In the genomic region with DNA sequence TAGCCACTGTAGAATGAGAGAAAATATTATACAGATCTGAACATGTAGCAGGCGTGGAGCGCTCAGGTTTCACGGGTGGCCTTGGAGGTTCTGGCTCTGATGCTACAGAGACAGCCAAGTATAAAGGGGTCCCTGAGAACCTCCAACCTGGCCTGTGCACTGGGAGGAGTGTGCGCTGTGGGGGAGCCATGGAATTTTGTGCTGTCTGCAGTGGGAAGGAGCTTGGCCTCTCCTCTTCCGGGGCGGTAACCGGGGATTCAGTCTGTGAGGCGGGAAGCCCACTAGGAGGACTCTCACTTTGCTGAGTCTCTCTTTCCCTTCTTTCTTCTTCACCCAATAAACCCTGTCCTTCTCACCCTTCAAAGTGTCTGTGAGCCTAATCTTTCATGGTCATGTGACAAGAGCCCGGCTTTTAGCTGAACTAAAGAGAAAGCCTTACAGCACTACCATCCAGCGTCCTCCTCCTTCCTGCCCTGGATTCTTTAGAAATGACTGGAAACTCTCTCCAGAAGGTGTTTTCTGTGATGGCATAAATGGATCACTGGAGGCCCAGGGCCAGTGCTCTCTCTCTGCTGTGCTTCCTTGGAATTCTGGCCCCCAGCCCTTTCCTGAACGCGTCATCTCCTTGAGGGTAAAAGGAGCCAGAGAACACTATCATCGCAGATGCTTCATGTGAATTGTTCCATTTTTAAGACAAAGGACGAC, we compare ENCODE assay signal across 15 cellular contexts.
DNase-seq lines count a peak whose midpoint lies in the region; ATAC-seq and TF ChIP-seq lines count a peak whose summit lies in the region.
"Had no signal": no experiment of that assay in that cellular context is flagged by ENCODE, and none has a peak within 500 bp of the region (broad histone marks: within the 10 kb centered on the region; RNA-seq: fewer than 3 reads in every experiment).

No MANE protein-coding gene starts in this region.

- H3K27ac Mint-ChIP-seq in GM23338 (no peak overlapping the region), neural progenitor cell (no peak overlapping the region)
- H3K27ac Mint-ChIP-seq in activated CD4-positive, alpha-beta memory T cell treated with anti-CD3 and anti-CD28 coated beads, Interleukin-2, amount 10 ng/mL, durations not matched to agents 7 days and 5 days = no peak overlapping the region
- H3K27ac Mint-ChIP-seq: nephron had no signal

- H3K27me3 ChIP-seq in GM23338 (ENCODE audit: insufficient read depth) (no peaks in the 10 kb centered on the region), neural progenitor cell (no peaks in the 10 kb centered on the region)
- H3K27me3 ChIP-seq: right lobe of liver had no signal

- ATAC-seq in GM23338 (peak; percentile 68), GM21367 (IDR thresholded peaks at IDR 0.05; ENCODE audit: unreplicated experiment) (no peak)
- ATAC-seq: stimulated activated naive CD8-positive, alpha-beta T cell treated with anti-CD3 and anti-CD28 coated beads, Interleukin-15, Interleukin-2, amounts not matched to agents 100 U/mL and 50 U/mL, for 24 hours had no signal

- CTCF ChIA-PET in activated CD4-positive, alpha-beta memory T cell treated with anti-CD3 and anti-CD28 coated beads, Interleukin-2, amount 10 ng/mL, durations not matched to agents 7 days and 5 days (lab: Charles Lee) = no interaction called here

- TF ChIP-seq CTCF in GM23338 (conservative IDR thresholded peaks at IDR 0.05; ENCODE audit: low read depth in 2 of 2) (no peak), fibroblast of the aortic adventitia (IDR thresholded peaks at IDR 0.05; ENCODE audit: insufficient read depth, low read length) (no peak), neural progenitor cell (IDR thresholded peaks at IDR 0.05) (no peak)

- no peaks in the 10 kb centered on the region for H3K36me3 ChIP-seq in GM23338 (ENCODE audit: insufficient read depth)
- H3K36me3 ChIP-seq in neural progenitor cell = no peaks in the 10 kb centered on the region
- H3K36me3 ChIP-seq: right lobe of liver had no signal

- in situ Hi-C loops in KBM-7 (cut with MboI; ENCODE audit: low pct_unique_long_range_greater_than_20kb, low sequenced_read_pairs) = no loop called here

- peak overlapping the region; percentile 67 for H3K4me2 ChIP-seq in GM23338
- H3K4me2 ChIP-seq in neural progenitor cell = no peak overlapping the region

- H3F3A ChIP-seq in GM23338 (replicated peaks; ENCODE audit: low read depth) (no peaks in the 10 kb centered on the region), neural progenitor cell (ENCODE audit: low read depth) (no peaks in the 10 kb centered on the region)

- H3K27me3 Mint-ChIP-seq in GM23338 (ENCODE audit: insufficient read depth, low read depth, poor library complexity) (peaks cover 1% of the 10 kb centered on the region), neural progenitor cell (ENCODE audit: insufficient read depth, low read depth) (peaks cover 2% of the 10 kb centered on the region)
- no peaks in the 10 kb centered on the region for H3K27me3 Mint-ChIP-seq in activated CD4-positive, alpha-beta memory T cell treated with anti-CD3 and anti-CD28 coated beads, Interleukin-2, amount 10 ng/mL, durations not matched to agents 7 days and 5 days

- H3K9me3 Mint-ChIP-seq in GM23338 = peaks cover 5% of the 10 kb centered on the region; the same call in 2 of the 3 replicates
- peaks cover 5% of the 10 kb centered on the region for H3K9me3 Mint-ChIP-seq in neural progenitor cell
- H3K9me3 Mint-ChIP-seq in activated CD4-positive, alpha-beta memory T cell treated with anti-CD3 and anti-CD28 coated beads, Interleukin-2, amount 10 ng/mL, durations not matched to agents 7 days and 5 days = peaks cover 3% of the 10 kb centered on the region

- POLR2A ChIA-PET in activated CD4-positive, alpha-beta memory T cell treated with anti-CD3 and anti-CD28 coated beads, Interleukin-2, amount 10 ng/mL, durations not matched to agents 7 days and 5 days (lab: Charles Lee) = no interaction called here

- H3K4me3 ChIP-seq in GM23338 (peak overlapping the region; percentile 38; the same call in 1 of the 2 replicates), fibroblast of the aortic adventitia (ENCODE audit: low read depth, low read length) (no peak overlapping the region), neural progenitor cell (no peak overlapping the region)
- H3K4me3 ChIP-seq: right lobe of liver had no signal

- peaks cover 7% of the 10 kb centered on the region; the same call in 2 of the 3 replicates for H3K36me3 Mint-ChIP-seq in GM23338 (ENCODE audit: low read depth)
- no peaks in the 10 kb centered on the region for H3K36me3 Mint-ChIP-seq in neural progenitor cell
- peaks cover 17% of the 10 kb centered on the region for H3K36me3 Mint-ChIP-seq in activated CD4-positive, alpha-beta memory T cell treated with anti-CD3 and anti-CD28 coated beads, Interleukin-2, amount 10 ng/mL, durations not matched to agents 7 days and 5 days (ENCODE audit: low read depth)

- H3K9me3 ChIP-seq in neural progenitor cell (ENCODE audit: low read depth) = no peaks in the 10 kb centered on the region
- H3K9me3 ChIP-seq: right lobe of liver had no signal

- H4K20me1 ChIP-seq in GM23338 (replicated peaks; ENCODE audit: insufficient read depth) (no peaks in the 10 kb centered on the region), neural progenitor cell (ENCODE audit: low read depth) (no peaks in the 10 kb centered on the region)

- H3K27ac ChIP-seq in GM23338 (ENCODE audit: low read depth) (no peak overlapping the region), neural progenitor cell (no peak overlapping the region)
- H3K27ac ChIP-seq: right lobe of liver had no signal

- peak overlapping the region; percentile 53; the same call in 1 of the 2 replicates for H2AFZ ChIP-seq in GM23338
- H2AFZ ChIP-seq in neural progenitor cell (replicated peaks) = peak overlapping the region; percentile 42

- H3K4me1 Mint-ChIP-seq in GM23338 (peaks cover 11% of the 10 kb centered on the region), neural progenitor cell (peaks cover 9% of the 10 kb centered on the region)
- H3K4me1 Mint-ChIP-seq in activated CD4-positive, alpha-beta memory T cell treated with anti-CD3 and anti-CD28 coated beads, Interleukin-2, amount 10 ng/mL, durations not matched to agents 7 days and 5 days = no peaks in the 10 kb centered on the region
- H3K4me1 Mint-ChIP-seq: nephron had no signal

- no peak overlapping the region; the same call in 2 of the 3 replicates for H3K4me3 Mint-ChIP-seq in GM23338
- no peak overlapping the region for H3K4me3 Mint-ChIP-seq in neural progenitor cell
- no peak overlapping the region for H3K4me3 Mint-ChIP-seq in activated CD4-positive, alpha-beta memory T cell treated with anti-CD3 and anti-CD28 coated beads, Interleukin-2, amount 10 ng/mL, durations not matched to agents 7 days and 5 days
- H3K4me3 Mint-ChIP-seq: nephron had no signal

- H3K4me1 ChIP-seq in GM23338 (ENCODE audit: insufficient read depth) (peaks cover 8% of the 10 kb centered on the region), neural progenitor cell (no peaks in the 10 kb centered on the region)
- H3K4me1 ChIP-seq: right lobe of liver had no signal

- H3K9me2 ChIP-seq in GM23338 (ENCODE audit: insufficient read depth) = no peaks in the 10 kb centered on the region

- H3K79me2 ChIP-seq in GM23338 (replicated peaks; ENCODE audit: insufficient read depth) (no peaks in the 10 kb centered on the region), neural progenitor cell (ENCODE audit: low read depth) (no peaks in the 10 kb centered on the region)

- peak; percentile 16 for DNase-seq in GM23338 (ENCODE audit: low spot score)
- peak; percentile 48 for DNase-seq in amniotic epithelial cell (ENCODE audit: low read depth)
- DNase-seq in fibroblast of the aortic adventitia (ENCODE audit: low read depth) = peak; percentile 75
- DNase-seq in neural progenitor cell (ENCODE audit: low spot score) = no peak
- DNase-seq in stimulated activated CD8-positive, alpha-beta memory T cell treated with anti-CD3 and anti-CD28 coated beads, Interleukin-4, amount 100 ng/mL, for 48 hours = no peak
- no peak for DNase-seq in activated CD4-positive, alpha-beta memory T cell treated with anti-CD3 and anti-CD28 coated beads, Interleukin-2, amount 10 ng/mL, durations not matched to agents 7 days and 5 days
- no peak for DNase-seq in KBM-7
- DNase-seq: GF-D8; NCI-H1092; NCI-H446 treated with DMSO at 0.1 percent for 48 hours; right lobe of liver; stimulated activated naive CD8-positive, alpha-beta T cell treated with anti-CD3 and anti-CD28 coated beads, Interleukin-15, Interleukin-2, amounts not matched to agents 100 U/mL and 50 U/mL, for 24 hours; SW 1271 had no signal

- H3K9ac ChIP-seq in neural progenitor cell = no peak overlapping the region

TF ChIP-seq in GM23338, 12 proteins besides CTCF, POLR2A, EP300 and RAD21 (continues in another document):
- TF ChIP-seq JUNB (IDR thresholded peaks at IDR 0.05; ENCODE audit: unreplicated experiment) = no peak
- TF ChIP-seq STAT1 (IDR thresholded peaks at IDR 0.05; ENCODE audit: unreplicated experiment) = no peak
- TF ChIP-seq EZH2 (IDR thresholded peaks at IDR 0.05; ENCODE audit: low read depth, unreplicated experiment) = no peak
- TF ChIP-seq ZNF331 (CRISPR knock-in tag; IDR thresholded peaks at IDR 0.05; ENCODE audit: low read depth) = no peak
- TF ChIP-seq ETS1 (IDR thresholded peaks at IDR 0.05) = no peak
- no peak for TF ChIP-seq EZH2phosphoT487 (IDR thresholded peaks at IDR 0.05; ENCODE audit: unreplicated experiment)
- no peak for TF ChIP-seq ZNF114 (CRISPR knock-in tag; IDR thresholded peaks at IDR 0.05)
- no peak for TF ChIP-seq CREB1 (CRISPR knock-in tag; IDR thresholded peaks at IDR 0.05; ENCODE audit: low read depth)

Comparison
In these comparisons a context has a peak if more than half of its experiments do, and no peak if none do; other contexts are left out.
1. DNase-seq: peak in GM23338 (single experiment), amniotic epithelial cell (single experiment) and fibroblast of the aortic adventitia (single experiment); none in neural progenitor cell (single experiment), stimulated activated CD8-positive, alpha-beta memory T cell treated with anti-CD3 and anti-CD28 coated beads, Interleukin-4, amount 100 ng/mL, for 48 hours (single experiment), activated CD4-positive, alpha-beta memory T cell treated with anti-CD3 and anti-CD28 coated beads, Interleukin-2, amount 10 ng/mL, durations not matched to agents 7 days and 5 days (single experiment) and KBM-7 (single experiment).